Comparison of ENCODE assay signal across 27 cellular contexts in genomic region chr3:171687998-171688397, GRCh38.
"Had no signal": no experiment of that assay in that cellular context is flagged by ENCODE, and none has a peak within 500 bp of the region (broad histone marks: within the 10 kb centered on the region; RNA-seq: fewer than 3 reads in every experiment).

No MANE protein-coding gene starts in this region.

- H3K9me3 ChIP-seq: adrenal gland, body of pancreas, esophagus muscularis mucosa, gastrocnemius medialis had no signal

- DNase-seq: activated CD4-positive, alpha-beta memory T cell treated with anti-CD3 and anti-CD28 coated beads, Interleukin-2, amount 10 ng/mL, durations not matched to agents 7 days and 5 days; activated CD4-positive, alpha-beta T cell treated with anti-CD3 and anti-CD28 coated beads for 4 hours; activated CD4-positive, alpha-beta T cell treated with anti-CD3 and anti-CD28 coated beads, Interleukin-2, amount 10 ng/mL, durations not matched to agents 7 days and 5 days; activated CD4-positive, alpha-beta T cell treated with anti-CD3 and anti-CD28 coated beads, Interleukin-2, amount 50 U/mL, for 4 hours; activated CD4-positive, CD25-positive, alpha-beta regulatory T cell; activated CD4-positive, CD25-positive, alpha-beta regulatory T cell treated with anti-CD3 and anti-CD28 coated beads, Interleukin-2, amount 50 U/mL, for 72 hours; activated effector memory CD4-positive, alpha-beta T cell treated with Interleukin-2 at 50 U/mL for 16 hours; activated gamma-delta T cell treated with Interleukin-2 at 50 U/mL for 16 hours; activated naive CD4-positive, alpha-beta T cell treated with anti-CD3 and anti-CD28 coated beads, Interleukin-2, amount 50 U/mL, for 16 hours; activated naive CD4-positive, alpha-beta T cell treated with Interleukin-2 at 50 U/mL for 16 hours; activated T-cell treated with anti-CD3 and anti-CD28 coated beads, Interleukin-2, amount 50 U/mL, for 4 hours; amygdala; aorta; body of pancreas; central memory CD4-positive, alpha-beta T cell; dorsolateral prefrontal cortex; effector memory CD4-positive, alpha-beta T cell; endodermal cell; erythroblast; foreskin keratinocyte; gastrocnemius medialis; glutamatergic neuron; T-helper 2 cell had no signal

- H3K27me3 ChIP-seq: adrenal gland, body of pancreas, dorsolateral prefrontal cortex, esophagus muscularis mucosa, foreskin keratinocyte, gastrocnemius medialis had no signal

- H3K27ac ChIP-seq: adrenal gland, body of pancreas, coronary artery, foreskin keratinocyte, gastrocnemius medialis had no signal

- H3K4me3 ChIP-seq: adrenal gland, body of pancreas, coronary artery, dorsolateral prefrontal cortex, esophagus muscularis mucosa, gastrocnemius medialis had no signal

- H3K36me3 ChIP-seq: gastrocnemius medialis had no signal

- ATAC-seq: activated T-cell treated with anti-CD3 and anti-CD28 coated beads, Interleukin-2, amount 50 U/mL, for 4 hours; activated T-helper 17 cell treated with anti-CD3 and anti-CD28 coated beads, Interleukin-2, amount 50 U/mL, for 72 hours; body of pancreas; foreskin keratinocyte; gastrocnemius medialis had no signal

- H3K4me1 ChIP-seq: body of pancreas, foreskin keratinocyte, gastrocnemius medialis had no signal
